Comparison of ENCODE assay signal across 8 cellular contexts in genomic region chrX:63754860-63755579, GRCh38. TPM values are rescaled to one million over a fixed set of nuclear protein-coding genes. Genes with fewer than 3 reads are reported as not detected.
DNase-seq lines count a peak whose midpoint lies in the region; ATAC-seq and TF ChIP-seq lines count a peak whose summit lies in the region.

No MANE protein-coding gene starts in this region.

- H3K4me2 ChIP-seq in PC-3 (ENCODE audit: low read length): peak overlapping the region; percentile 95

- H3K4me1 Mint-ChIP-seq in activated T-cell treated with anti-CD3 and anti-CD28 coated beads, Interleukin-2, amount 50 U/mL, for 24 hours (ENCODE audit: low read depth): peaks cover 39% of the 10 kb centered on the region

- no peaks in the 10 kb centered on the region for H3K9me2 ChIP-seq in PC-3 (replicated peaks; ENCODE audit: low read length)

- intact Hi-C loops in PC-3 (cut with micrococcal nuclease): loop anchor here (2.0 to 5.0 kb wide), 2 partner anchors 403 to 450 kb away; partner anchors contain the start of genes AMER1 and SPIN4

- H3F3A ChIP-seq in PC-3 (ENCODE audit: low read length, unreplicated experiment): no peaks in the 10 kb centered on the region

- H3K9me3 ChIP-seq in PC-3 (ENCODE audit: low read length): no peaks in the 10 kb centered on the region

- CTCF ChIA-PET in PC-3 (lab: Charles Lee): interaction anchor here (0.6 to 0.8 kb wide), 2 partner anchors 26 to 497 kb away, joined by 3 to 5 read pairs; no protein-coding TSS in a partner anchor

- ATAC-seq in GM21529 (IDR thresholded peaks at IDR 0.05; ENCODE audit: unreplicated experiment): peak; percentile 95
- ATAC-seq in PC-3: peak; percentile 98

- no peak for TF ChIP-seq EP300 in Ishikawa (IDR thresholded peaks at IDR 0.05; ENCODE audit: borderline replicate concordance)

- BruUV-seq in PC-3 (replicated peaks; lab: Mats Ljungman, UMichigan): no TSS peak

- peak overlapping the region; percentile 65 for H3K27ac ChIP-seq in PC-3 (ENCODE audit: low read length)

- TF ChIP-seq RAD21 in Ishikawa (IDR thresholded peaks at IDR 0.05; ENCODE audit: low read depth): no peak

- peaks cover 31% of the 10 kb centered on the region for H3K79me2 ChIP-seq in PC-3 (ENCODE audit: low read length)

- H4K20me1 ChIP-seq in PC-3 (ENCODE audit: low read length): no peaks in the 10 kb centered on the region

- H3K9ac ChIP-seq in PC-3 (ENCODE audit: low read length): peak overlapping the region; percentile 86

- H3K9me3 Mint-ChIP-seq in activated T-cell treated with anti-CD3 and anti-CD28 coated beads, Interleukin-2, amount 50 U/mL, for 24 hours: no peaks in the 10 kb centered on the region

- no peaks in the 10 kb centered on the region for H3K27me3 ChIP-seq in PC-3 (ENCODE audit: low read length)

- no peak for TF ChIP-seq CTCF in PC-3 (conservative IDR thresholded peaks at IDR 0.05; ENCODE audit: low read depth, low read length)
- no peak for TF ChIP-seq CTCF in epithelial cell of proximal tubule (conservative IDR thresholded peaks at IDR 0.05; ENCODE audit: low read depth, low read length)

- H3K4me3 Mint-ChIP-seq in activated T-cell treated with anti-CD3 and anti-CD28 coated beads, Interleukin-2, amount 50 U/mL, for 24 hours: peak overlapping the region; percentile 86

- 0 out of 2 replicates have a peak, but pooled peaks cover 3% of the 10 kb centered on the region for H3K4me1 ChIP-seq in PC-3 (ENCODE audit: insufficient read depth, low read length)

- DNase-seq in DMS114 treated with DMSO at 0.1 percent for 48 hours (lab: John Stamatoyannopoulos, UW; ENCODE audit: unreplicated experiment) (peak; percentile 83), PC-3 (peak; percentile 90), epithelial cell of proximal tubule (ENCODE audit: low read depth) (peak; percentile 44), mucosa of gallbladder (ENCODE audit: low spot score) (peak; percentile 93)
- peak; percentile 87 for DNase-seq in activated T-cell treated with anti-CD3 and anti-CD28 coated beads, Interleukin-2, amount 50 U/mL, for 24 hours
- peak; percentile 77 for DNase-seq in stimulated activated CD8-positive, alpha-beta memory T cell treated with anti-CD3 and anti-CD28 coated beads, Interleukin-4, amount 100 ng/mL, for 24 hours (ENCODE audit: low read depth)

- H3K4me3 ChIP-seq in PC-3 (ENCODE audit: low read length) (peak overlapping the region; percentile 92), epithelial cell of proximal tubule (ENCODE audit: low read depth, low read length) (peak overlapping the region; percentile 76)

- peak overlapping the region; percentile 94 for H3K27ac Mint-ChIP-seq in activated T-cell treated with anti-CD3 and anti-CD28 coated beads, Interleukin-2, amount 50 U/mL, for 24 hours

- peaks cover 51% of the 10 kb centered on the region for H3K27me3 Mint-ChIP-seq in activated T-cell treated with anti-CD3 and anti-CD28 coated beads, Interleukin-2, amount 50 U/mL, for 24 hours

- no peaks in the 10 kb centered on the region for H3K36me3 ChIP-seq in PC-3 (ENCODE audit: low read depth, low read length)

- peaks cover 5% of the 10 kb centered on the region for H3K36me3 Mint-ChIP-seq in activated T-cell treated with anti-CD3 and anti-CD28 coated beads, Interleukin-2, amount 50 U/mL, for 24 hours (ENCODE audit: low read depth)

- POLR2A ChIA-PET in PC-3 (lab: Charles Lee; ENCODE audit: unreplicated experiment): interaction anchor here (0.6 kb wide), 4 partner anchors 11 to 1053 kb away, joined by 3 to 5 read pairs (median 3); no protein-coding TSS in a partner anchor

- peak overlapping the region; percentile 87 for H2AFZ ChIP-seq in PC-3 (ENCODE audit: low read length)

TF ChIP-seq in Ishikawa, 13 proteins besides CTCF, POLR2A, EP300 and RAD21:
- TF ChIP-seq REST (IDR thresholded peaks at IDR 0.05; ENCODE audit: low read depth): no peak
- no peak for TF ChIP-seq TEAD4 (IDR thresholded peaks at IDR 0.05)
- no peak for TF ChIP-seq NFIC (IDR thresholded peaks at IDR 0.05)
- no peak for TF ChIP-seq CREB1 (IDR thresholded peaks at IDR 0.05; ENCODE audit: low read depth)
- TF ChIP-seq EGR1 (IDR thresholded peaks at IDR 0.05): no peak
- TF ChIP-seq TAF1 (IDR thresholded peaks at IDR 0.05; ENCODE audit: low read depth): peak; percentile 68; the same call in 1 of the 2 replicates
- no peak for TF ChIP-seq YY1 (IDR thresholded peaks at IDR 0.05; ENCODE audit: low read depth)
- TF ChIP-seq ZBTB7A (IDR thresholded peaks at IDR 0.05; ENCODE audit: low read depth): no peak
- peak; percentile 73 for TF ChIP-seq USF1 (IDR thresholded peaks at IDR 0.05)
- TF ChIP-seq FOXM1 (IDR thresholded peaks at IDR 0.05; ENCODE audit: borderline replicate concordance, low read depth): no peak
TF ChIP-seq in Ishikawa: peak in this region for 2.

RNA-seq across cellular contexts. Expression of gene ARHGEF9, which starts 30.0 kb away (rescaled TPM):
- 8.3 TPM in 2 replicates for total RNA-seq in PC-3 (2014; rRNA removed)
- 9.3 and 13.4 TPM in 2 replicates for total RNA-seq in epithelial cell of proximal tubule
- total RNA-seq in mucosa of gallbladder: 28.0 TPM

Comparison
In these comparisons a context has a peak if more than half of its experiments do, and no peak if none do; other contexts are left out.
1. Peak in every context shown above with its lines: DNase-seq, ATAC-seq, H3K4me3 ChIP-seq and H3K27ac ChIP-seq.